In genomic region chr2:97983134-97983533, GRCh38 we compare ENCODE assay signal across 26 cellular contexts.
"Had no signal": no experiment of that assay in that cellular context is flagged by ENCODE, and none has a peak within 500 bp of the region (broad histone marks: within the 10 kb centered on the region; RNA-seq: fewer than 3 reads in every experiment).

No MANE protein-coding gene starts in this region.

- H3K27me3 ChIP-seq: adrenal gland, body of pancreas, foreskin keratinocyte, heart right ventricle, neutrophil, testis, uterus had no signal

- H3K27ac ChIP-seq: adrenal gland, body of pancreas, foreskin keratinocyte, neutrophil, testis, uterus, WERI-Rb-1 had no signal

- H3K36me3 ChIP-seq: adrenal gland, neutrophil, uterus, WERI-Rb-1 had no signal

- H3K27ac Mint-ChIP-seq: activated CD4-positive, alpha-beta memory T cell treated with anti-CD3 and anti-CD28 coated beads for 36 hours; activated CD4-positive, alpha-beta T cell treated with anti-CD3 and anti-CD28 coated beads, Interleukin-2, amount 10 ng/mL, durations not matched to agents 24 days and 14 days; activated naive CD4-positive, alpha-beta T cell treated with anti-CD3 and anti-CD28 coated beads for 36 hours; activated naive CD8-positive, alpha-beta T cell treated with anti-CD3 and anti-CD28 coated beads for 36 hours; activated T-helper 1 cell treated with anti-CD3 and anti-CD28 coated beads, Interleukin-12 subunit alpha, Interleukin-12 subunit beta, Interleukin-2, Interleukin-4 antibody, amounts not matched to agents 30 ng/mL and 10 ng/mL and 1 ng/mL, durations not matched to agents 14 hours and 24 hours and 36 hours had no signal

- H3K27me3 Mint-ChIP-seq: activated CD4-positive, alpha-beta memory T cell treated with anti-CD3 and anti-CD28 coated beads for 36 hours; activated CD4-positive, alpha-beta T cell treated with anti-CD3 and anti-CD28 coated beads, Interleukin-2, amount 10 ng/mL, durations not matched to agents 24 days and 14 days; activated naive CD8-positive, alpha-beta T cell treated with anti-CD3 and anti-CD28 coated beads for 36 hours; memory B cell; natural killer cell treated with Interleukin-12 subunit alpha and Interleukin-12 subunit beta and Interleukin-15 and Interleukin-18, amount 100 ng/mL, for 72 hours; T-helper 17 cell; type B pancreatic cell had no signal

- H3K9me3 ChIP-seq: body of pancreas, neutrophil, testis had no signal

- H3K4me1 ChIP-seq: foreskin keratinocyte, testis, uterus had no signal

- DNase-seq: activated CD4-positive, alpha-beta memory T cell treated with anti-CD3 and anti-CD28 coated beads for 36 hours; activated CD4-positive, alpha-beta T cell treated with anti-CD3 and anti-CD28 coated beads, Interleukin-2, amount 10 ng/mL, durations not matched to agents 24 days and 14 days; activated CD4-positive, CD25-positive, alpha-beta regulatory T cell treated with anti-CD3 and anti-CD28 coated beads, Interleukin-2, amount 50 U/mL, for 72 hours; activated CD8-positive, alpha-beta memory T cell treated with anti-CD3 and anti-CD28 coated beads, Interleukin-2, amount 50 U/mL, for 4 hours; activated effector memory CD4-positive, alpha-beta T cell treated with anti-CD3 and anti-CD28 coated beads, Interleukin-2, amount 50 U/mL, for 16 hours; activated naive CD4-positive, alpha-beta T cell treated with anti-CD3 and anti-CD28 coated beads for 36 hours; activated naive CD8-positive, alpha-beta T cell treated with anti-CD3 and anti-CD28 coated beads for 36 hours; activated T-cell treated with anti-CD3 and anti-CD28 coated beads, Interleukin-2, amount 50 U/mL, for 1 hour; adrenal gland; aorta; body of pancreas; cortex of kidney; foreskin keratinocyte; heart right ventricle; stimulated activated CD4-positive, alpha-beta T cell treated with anti-CD3 and anti-CD28 coated beads, Interleukin-15, amount 100 ng/mL, for 24 hours; stimulated activated naive CD8-positive, alpha-beta T cell treated with anti-CD3 and anti-CD28 coated beads, Interleukin-15, Interleukin-2, amounts not matched to agents 100 U/mL and 50 U/mL, for 24 hours; T-helper 17 cell; T1000; testis; uterus; WERI-Rb-1 had no signal

- H3K36me3 Mint-ChIP-seq: natural killer cell treated with Interleukin-12 subunit alpha and Interleukin-12 subunit beta and Interleukin-15 and Interleukin-18, amount 100 ng/mL, for 72 hours had no signal

- H3K4me3 ChIP-seq: adrenal gland, body of pancreas, heart right ventricle, testis, uterus had no signal

- H3K4me3 Mint-ChIP-seq: activated CD4-positive, alpha-beta memory T cell treated with anti-CD3 and anti-CD28 coated beads for 36 hours; activated CD4-positive, alpha-beta T cell treated with anti-CD3 and anti-CD28 coated beads, Interleukin-2, amount 10 ng/mL, durations not matched to agents 24 days and 14 days; activated naive CD4-positive, alpha-beta T cell treated with anti-CD3 and anti-CD28 coated beads for 36 hours; activated naive CD8-positive, alpha-beta T cell treated with anti-CD3 and anti-CD28 coated beads for 36 hours; activated T-helper 1 cell treated with anti-CD3 and anti-CD28 coated beads, Interleukin-12 subunit alpha, Interleukin-12 subunit beta, Interleukin-2, Interleukin-4 antibody, amounts not matched to agents 30 ng/mL and 10 ng/mL and 1 ng/mL, durations not matched to agents 14 hours and 24 hours and 36 hours; memory B cell; natural killer cell treated with Interleukin-12 subunit alpha and Interleukin-12 subunit beta and Interleukin-15 and Interleukin-18, amount 100 ng/mL, for 72 hours; T-helper 17 cell; type B pancreatic cell had no signal
